In genomic region chr10:30438016-30438850, GRCh38 we compare ENCODE assay signal across 11 cellular contexts. TPM values are rescaled to one million over a fixed set of nuclear protein-coding genes. Genes with fewer than 3 reads are reported as not detected.
DNase-seq lines count a peak whose midpoint lies in the region; ATAC-seq and TF ChIP-seq lines count a peak whose summit lies in the region.
"Had no signal": no experiment of that assay in that cellular context is flagged by ENCODE, and none has a peak within 500 bp of the region (broad histone marks: within the 10 kb centered on the region; RNA-seq: fewer than 3 reads in every experiment).

No MANE protein-coding gene starts in this region.

- TF ChIP-seq CTCF in tibial nerve (IDR thresholded peaks at IDR 0.05): no peak

- DNase-seq in activated naive CD4-positive, alpha-beta T cell treated with anti-CD3 and anti-CD28 coated beads, Interleukin-2, amount 50 U/mL, for 16 hours: no peak
- no peak for DNase-seq in activated CD8-positive, alpha-beta T cell treated with anti-CD3 and anti-CD28 coated beads, Interleukin-2, amount 10 ng/mL, durations not matched to agents 7 days and 5 days
- DNase-seq in left kidney (ENCODE audit: low read depth, low spot score): peak; percentile 52
- DNase-seq in tibial nerve (ENCODE audit: low spot score in 2 of 2): no peak
- DNase-seq in dedifferentiated amniotic fluid mesenchymal stem cell (ENCODE audit: extremely low spot score): no peak
- no peak for DNase-seq in hippocampal formation (lab: John Stamatoyannopoulos, UW)
- no peak for DNase-seq in left lobe of liver (ENCODE audit: low spot score)
- DNase-seq: activated CD4-positive, alpha-beta T cell treated with anti-CD3 and anti-CD28 coated beads for 4 hours; NCI-H1417 treated with DMSO at 0.1 percent for 48 hours; stimulated activated CD4-positive, alpha-beta T cell treated with anti-CD3 and anti-CD28 coated beads, Interleukin-1b, Interleukin-23, amount 100 ng/mL, for 48 hours had no signal

- H3K36me3 Mint-ChIP-seq in activated naive CD4-positive, alpha-beta T cell treated with anti-CD3 and anti-CD28 coated beads, Interleukin-2, amount 50 U/mL, for 24 hours: peaks cover 3% of the 10 kb centered on the region
- peaks cover 68% of the 10 kb centered on the region for H3K36me3 Mint-ChIP-seq in activated CD8-positive, alpha-beta T cell treated with anti-CD3 and anti-CD28 coated beads, Interleukin-2, amount 10 ng/mL, durations not matched to agents 7 days and 5 days (ENCODE audit: low read depth)

- H3K4me1 ChIP-seq in tibial nerve: peaks cover 0 to 65% (median 42%) of the 10 kb centered on the region in 4 donors

- no peak for TF ChIP-seq EP300 in tibial nerve (IDR thresholded peaks at IDR 0.05)

- no peaks in the 10 kb centered on the region for H3K9me3 Mint-ChIP-seq in activated naive CD4-positive, alpha-beta T cell treated with anti-CD3 and anti-CD28 coated beads, Interleukin-2, amount 50 U/mL, for 24 hours
- no peaks in the 10 kb centered on the region for H3K9me3 Mint-ChIP-seq in activated CD8-positive, alpha-beta T cell treated with anti-CD3 and anti-CD28 coated beads, Interleukin-2, amount 10 ng/mL, durations not matched to agents 7 days and 5 days (ENCODE audit: insufficient read depth)

- WGBS in tibial nerve, 2 donors: 39 to 44% methylated on average over 5 of the region's 5 CpGs

- H3K27me3 Mint-ChIP-seq in activated naive CD4-positive, alpha-beta T cell treated with anti-CD3 and anti-CD28 coated beads, Interleukin-2, amount 50 U/mL, for 24 hours: no peaks in the 10 kb centered on the region
- no peaks in the 10 kb centered on the region for H3K27me3 Mint-ChIP-seq in activated CD8-positive, alpha-beta T cell treated with anti-CD3 and anti-CD28 coated beads, Interleukin-2, amount 10 ng/mL, durations not matched to agents 7 days and 5 days (ENCODE audit: low read depth)

- H3K4me1 Mint-ChIP-seq in activated naive CD4-positive, alpha-beta T cell treated with anti-CD3 and anti-CD28 coated beads, Interleukin-2, amount 50 U/mL, for 24 hours: peaks cover 42% of the 10 kb centered on the region
- peaks cover 59% of the 10 kb centered on the region for H3K4me1 Mint-ChIP-seq in activated CD8-positive, alpha-beta T cell treated with anti-CD3 and anti-CD28 coated beads, Interleukin-2, amount 10 ng/mL, durations not matched to agents 7 days and 5 days (ENCODE audit: low read depth)

- no peaks in the 10 kb centered on the region for H3K27me3 ChIP-seq in tibial nerve

- peak overlapping the region; percentile 2 to 100 (median 98) for H3K27ac ChIP-seq in tibial nerve

- peak overlapping the region in 3 of 4 donors; percentile 3 to 96 (median 81) for H3K4me3 ChIP-seq in tibial nerve

- H3K4me3 Mint-ChIP-seq in activated naive CD4-positive, alpha-beta T cell treated with anti-CD3 and anti-CD28 coated beads, Interleukin-2, amount 50 U/mL, for 24 hours: peak overlapping the region; percentile 68
- peak overlapping the region; percentile 92 for H3K4me3 Mint-ChIP-seq in activated CD8-positive, alpha-beta T cell treated with anti-CD3 and anti-CD28 coated beads, Interleukin-2, amount 10 ng/mL, durations not matched to agents 7 days and 5 days

- POLR2A ChIA-PET in activated CD8-positive, alpha-beta T cell treated with anti-CD3 and anti-CD28 coated beads, Interleukin-2, amount 10 ng/mL, durations not matched to agents 7 days and 5 days (lab: Charles Lee): interaction anchor here (2.0 to 3.6 kb wide), 3 partner anchors 17 to 92 kb away, joined by 6 to 30 read pairs (median 8); no protein-coding TSS in a partner anchor

- peaks cover 0 to 33% (median 0%) of the 10 kb centered on the region in 3 donors for H3K36me3 ChIP-seq in tibial nerve

- H3K27ac Mint-ChIP-seq in activated naive CD4-positive, alpha-beta T cell treated with anti-CD3 and anti-CD28 coated beads, Interleukin-2, amount 50 U/mL, for 24 hours: peak overlapping the region; percentile 60
- peak overlapping the region; percentile 85 for H3K27ac Mint-ChIP-seq in activated CD8-positive, alpha-beta T cell treated with anti-CD3 and anti-CD28 coated beads, Interleukin-2, amount 10 ng/mL, durations not matched to agents 7 days and 5 days

- ATAC-seq in activated CD8-positive, alpha-beta T cell treated with anti-CD3 and anti-CD28 coated beads, Interleukin-2, amount 10 ng/mL, durations not matched to agents 7 days and 5 days: no peak
- ATAC-seq in left lobe of liver: no peak

- CTCF ChIA-PET in activated CD8-positive, alpha-beta T cell treated with anti-CD3 and anti-CD28 coated beads, Interleukin-2, amount 10 ng/mL, durations not matched to agents 7 days and 5 days (lab: Charles Lee): interaction anchor here (0.7 to 3.2 kb wide), 25 partner anchors 9 to 153 kb away, joined by 3 to 19 read pairs (median 4); no protein-coding TSS in a partner anchor

- TF ChIP-seq POLR2A in tibial nerve (IDR thresholded peaks at IDR 0.05): no peak

- H3K9me3 ChIP-seq in tibial nerve: no peaks in the 10 kb centered on the region

RNA-seq across cellular contexts. Expression of gene MAP3K8, which starts 4.2 kb away (rescaled TPM):
- total RNA-seq in activated CD8-positive, alpha-beta T cell treated with anti-CD3 and anti-CD28 coated beads, Interleukin-2, amount 10 ng/mL, durations not matched to agents 7 days and 5 days: 10 to 100 TPM; 26.0 to 27.7 TPM
- total RNA-seq in tibial nerve (10 to 100 TPM; 44.7 to 74.1 (median 56.2) TPM), left lobe of liver (2.9 TPM)
